In genomic region chr12:88921434-88921833, GRCh38 we compare ENCODE assay signal across 21 cellular contexts.
DNase-seq lines count a peak whose midpoint lies in the region; ATAC-seq and TF ChIP-seq lines count a peak whose summit lies in the region.
"Had no signal": no experiment of that assay in that cellular context is flagged by ENCODE, and none has a peak within 500 bp of the region (broad histone marks: within the 10 kb centered on the region; RNA-seq: fewer than 3 reads in every experiment).

No MANE protein-coding gene starts in this region.

- H3K4me1 Mint-ChIP-seq in Caco-2 (ENCODE audit: low read depth, unreplicated experiment) (peaks cover 35% of the 10 kb centered on the region), endothelial cell (ENCODE audit: unreplicated experiment) (peaks cover 18% of the 10 kb centered on the region), nephron progenitor cell (no peaks in the 10 kb centered on the region)

- H3K4me1 ChIP-seq in Caco-2: peaks cover 47% of the 10 kb centered on the region
- H3K4me1 ChIP-seq in stomach: peaks cover 0 to 17% (median 6%) of the 10 kb centered on the region in 4 donors
- H3K4me1 ChIP-seq: BE2C had no signal

- no TSS peak for BruUV-seq in Caco-2 (replicated peaks; lab: Mats Ljungman, UMichigan)

- no peaks in the 10 kb centered on the region for H3K27me3 ChIP-seq in Caco-2 (replicated peaks; ENCODE audit: control insufficient read depth, insufficient read depth, low read length)
- H3K27me3 ChIP-seq in stomach: no peaks in the 10 kb centered on the region
- H3K27me3 ChIP-seq: BE2C had no signal

- no peak for TF ChIP-seq CTCF in Caco-2 (IDR thresholded peaks at IDR 0.05; ENCODE audit: insufficient read depth in 1 of 2, low read depth in 1 of 2, low read length in 1 of 2, severe bottlenecking in 1 of 2, unreplicated experiment in 1 of 2)
- no peak for TF ChIP-seq CTCF in endothelial cell (IDR thresholded peaks at IDR 0.05; ENCODE audit: unreplicated experiment)
- TF ChIP-seq CTCF in nephron progenitor cell (IDR thresholded peaks at IDR 0.05): no peak
- no peak for TF ChIP-seq CTCF in stomach (IDR thresholded peaks at IDR 0.05)

- no peak overlapping the region for H3K4me3 ChIP-seq in Caco-2 (ENCODE audit: low read depth, low read length)
- no peak overlapping the region for H3K4me3 ChIP-seq in stomach
- H3K4me3 ChIP-seq: GM23248, PC-9 had no signal

- POLR2A ChIA-PET in Caco-2 (lab: Charles Lee): interaction anchor here (0.9 kb wide), 1 partner anchor 37 kb away, joined by 3 read pairs; no protein-coding TSS in a partner anchor

- intact Hi-C loops in Caco-2 (cut with micrococcal nuclease; ENCODE audit: unreplicated experiment) (loop anchor here (10.0 kb wide), 2 partner anchors 287 to 433 kb away; partner anchors contain the start of gene DUSP6), stomach (cut with DNase I; ENCODE audit: low total_unique reads) (no loop called here)

- H3K27ac Mint-ChIP-seq in Caco-2 (ENCODE audit: unreplicated experiment): peak overlapping the region; percentile 60
- peak overlapping the region; percentile 37 for H3K27ac Mint-ChIP-seq in endothelial cell (ENCODE audit: unreplicated experiment)
- peak overlapping the region; percentile 5 for H3K27ac Mint-ChIP-seq in nephron progenitor cell

- 78 to 92% (median 85%) methylated on average over 1 of the region's 1 CpG for WGBS in stomach, 5 donors

- H3K4me3 Mint-ChIP-seq in Caco-2 (ENCODE audit: unreplicated experiment) (no peak overlapping the region), endothelial cell (ENCODE audit: unreplicated experiment) (no peak overlapping the region), nephron progenitor cell (no peak overlapping the region)

- no peak for TF ChIP-seq EP300 in stomach (IDR thresholded peaks at IDR 0.05)

- H3K36me3 ChIP-seq in Caco-2 (ENCODE audit: control insufficient read depth, insufficient read depth, low read length) (no peaks in the 10 kb centered on the region), stomach (no peaks in the 10 kb centered on the region)
- H3K36me3 ChIP-seq: BE2C had no signal

- H3K9me3 ChIP-seq in Caco-2 (peaks cover 13% of the 10 kb centered on the region), stomach (no peaks in the 10 kb centered on the region)
- H3K9me3 ChIP-seq: BE2C, SK-N-SH had no signal

- no peaks in the 10 kb centered on the region for H3K9me3 Mint-ChIP-seq in Caco-2 (ENCODE audit: unreplicated experiment)
- H3K9me3 Mint-ChIP-seq in endothelial cell (ENCODE audit: unreplicated experiment): no peaks in the 10 kb centered on the region
- no peaks in the 10 kb centered on the region for H3K9me3 Mint-ChIP-seq in nephron progenitor cell

- H3K36me3 Mint-ChIP-seq in Caco-2 (ENCODE audit: insufficient read depth, unreplicated experiment): peaks cover 12% of the 10 kb centered on the region
- no peaks in the 10 kb centered on the region for H3K36me3 Mint-ChIP-seq in endothelial cell (ENCODE audit: low read depth, unreplicated experiment)
- H3K36me3 Mint-ChIP-seq in nephron progenitor cell (ENCODE audit: low read depth): no peaks in the 10 kb centered on the region

- no peak overlapping the region for H3K27ac ChIP-seq in stomach
- H3K27ac ChIP-seq: GM23248, PC-9 had no signal

- CTCF ChIA-PET in Caco-2 (lab: Charles Lee): interaction anchor here (0.7 kb wide), 1 partner anchor 10 kb away, joined by 3 read pairs; no protein-coding TSS in a partner anchor

- TF ChIP-seq POLR2A in stomach (IDR thresholded peaks at IDR 0.05): no peak

- H3K27me3 Mint-ChIP-seq in Caco-2 (ENCODE audit: insufficient read depth, unreplicated experiment) (no peaks in the 10 kb centered on the region), endothelial cell (ENCODE audit: unreplicated experiment) (peaks cover 2% of the 10 kb centered on the region), nephron progenitor cell (ENCODE audit: low read depth, poor library complexity) (no peaks in the 10 kb centered on the region)

- DNase-seq in Caco-2 (no peak), HT-29 (ENCODE audit: low spot score) (peak; percentile 23), endothelial cell (ENCODE audit: low spot score) (no peak), nephron progenitor cell (no peak), stomach (no peak), GM03348 (ENCODE audit: low spot score) (no peak)
- DNase-seq: BE2C, DMS79, GM23248, Karpas-422, NCI-H1417, NCI-H187, NCI-H2227 treated with DMSO at 0.1 percent for 48 hours, NCI-H510A, NCI-H748 treated with DMSO at 0.1 percent for 48 hours, PC-9, RPMI8226, SHP77, SK-N-SH had no signal

- ATAC-seq in GM21526 (IDR thresholded peaks at IDR 0.05; ENCODE audit: low FRiP score, unreplicated experiment): no peak
- ATAC-seq in esophagus mucosa: no peak

Comparison
In these comparisons a context has a peak if more than half of its experiments do, and no peak if none do; other contexts are left out.
1. H3K27ac Mint-ChIP-seq: peak in every context shown above with its lines; median percentile 60 in Caco-2; 37 in endothelial cell; 5 in nephron progenitor cell.